8 cellular contexts compared by ENCODE assay signal in the genomic region with DNA sequence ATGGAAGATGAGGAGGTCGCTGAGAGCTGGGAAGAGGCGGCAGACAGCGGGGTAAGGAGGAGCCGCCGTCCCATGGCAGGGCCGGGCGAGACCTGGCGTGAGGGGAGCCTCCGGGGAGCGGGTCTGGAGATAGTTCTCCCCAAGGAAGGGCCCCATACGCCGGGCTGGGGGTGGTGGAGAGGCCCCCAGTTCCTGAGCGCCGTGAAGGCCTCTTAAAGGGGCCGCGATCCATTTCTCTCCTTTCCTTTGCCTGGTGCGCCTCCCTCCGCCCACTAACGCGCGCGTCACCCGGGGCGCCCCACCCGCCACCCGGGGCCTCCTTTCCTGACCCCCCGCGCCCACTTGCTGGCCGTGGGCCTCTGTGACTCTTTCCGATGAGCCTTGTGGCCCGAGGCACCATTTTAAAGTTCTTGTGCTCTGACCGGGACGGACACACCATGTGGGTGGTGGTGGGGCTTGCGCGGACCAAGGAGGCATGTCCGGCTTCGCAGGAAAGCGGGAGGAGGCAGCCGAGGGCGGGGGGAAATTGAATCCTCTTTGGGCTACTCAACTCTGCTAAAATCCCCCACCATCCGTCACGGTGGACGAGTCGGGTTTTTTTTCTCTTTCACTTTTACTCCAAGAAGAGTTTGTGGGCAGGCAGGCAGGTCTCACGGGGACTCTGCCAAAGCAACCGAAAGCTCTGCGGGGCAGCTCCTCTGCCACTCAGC. TPM values are rescaled to one million over a fixed set of nuclear protein-coding genes. Genes with fewer than 3 reads are reported as not detected.
DNase-seq lines count a peak whose midpoint lies in the region; ATAC-seq and TF ChIP-seq lines count a peak whose summit lies in the region.

No MANE protein-coding gene starts in this region.

- H3K4me2 ChIP-seq in OCI-LY3 (ENCODE audit: low read length) = peak overlapping the region; percentile 81

- no peak overlapping the region; the same call in 1 of the 2 replicates for H2AFZ ChIP-seq in OCI-LY3 (ENCODE audit: low read depth, low read length)

- no peaks in the 10 kb centered on the region for H3K9me3 Mint-ChIP-seq in CD8-positive, alpha-beta memory T cell
- H3K9me3 Mint-ChIP-seq in activated T-cell treated with anti-CD3 and anti-CD28 coated beads, Interleukin-2, amount 50 U/mL, for 4 hours = no peaks in the 10 kb centered on the region
- H3K9me3 Mint-ChIP-seq in natural killer cell = no peaks in the 10 kb centered on the region

- TF ChIP-seq CTCF in OCI-LY3 (IDR thresholded peaks at IDR 0.05; ENCODE audit: low read depth, low read length) (no peak), natural killer cell (IDR thresholded peaks at IDR 0.05) (no peak)

- H3K27me3 Mint-ChIP-seq in CD8-positive, alpha-beta memory T cell = no peaks in the 10 kb centered on the region
- H3K27me3 Mint-ChIP-seq in activated T-cell treated with anti-CD3 and anti-CD28 coated beads, Interleukin-2, amount 50 U/mL, for 4 hours (ENCODE audit: low read depth) = no peaks in the 10 kb centered on the region
- H3K27me3 Mint-ChIP-seq in natural killer cell (ENCODE audit: low read depth in 2 of 2) = no peaks in the 10 kb centered on the region

- peak overlapping the region; percentile 98 for H3K4me3 ChIP-seq in CD8-positive, alpha-beta memory T cell (ENCODE audit: low read length)
- peak overlapping the region; percentile 93 for H3K4me3 ChIP-seq in OCI-LY3 (ENCODE audit: low read length)

- H3K36me3 ChIP-seq in CD8-positive, alpha-beta memory T cell (ENCODE audit: insufficient read depth, low read length) = peaks cover under 1% of the 10 kb centered on the region
- H3K36me3 ChIP-seq in OCI-LY3 (replicated peaks; ENCODE audit: low read depth, low read length) = peaks cover 3% of the 10 kb centered on the region

- no peaks in the 10 kb centered on the region for H3K9me3 ChIP-seq in CD8-positive, alpha-beta memory T cell (ENCODE audit: low read length)
- H3K9me3 ChIP-seq in OCI-LY3 (ENCODE audit: insufficient read depth, low read length) = no peaks in the 10 kb centered on the region

- H3K4me3 Mint-ChIP-seq in CD8-positive, alpha-beta memory T cell = peak overlapping the region; percentile 86 to 99 (median 98)
- peak overlapping the region; percentile 97 for H3K4me3 Mint-ChIP-seq in activated T-cell treated with anti-CD3 and anti-CD28 coated beads, Interleukin-2, amount 50 U/mL, for 4 hours
- peak overlapping the region; percentile 96 for H3K4me3 Mint-ChIP-seq in natural killer cell

- POLR2A ChIA-PET in CD8-positive, alpha-beta memory T cell (lab: Charles Lee) = interaction anchor here (0.6 to 2.5 kb wide), 7 partner anchors 13 to 73 kb away, joined by 3 to 10 read pairs (median 5); partner anchors contain the start of genes FBXO42 and NECAP2

- intact Hi-C loops in natural killer cell (cut with micrococcal nuclease) = loop anchor here (1.0 to 10.0 kb wide), 5 partner anchors 15 to 533 kb away; partner anchors contain the start of genes FBXO42, NECAP2 and RNU1-2

- CTCF ChIA-PET in CD8-positive, alpha-beta memory T cell (lab: Charles Lee) = interaction anchor here (0.9 to 7.6 kb wide), 2 partner anchors 12 to 15 kb away, joined by 4 to 72 read pairs; partner anchors contain the start of gene FBXO42

- peak overlapping the region; percentile 99 for H3K27ac ChIP-seq in CD8-positive, alpha-beta memory T cell (ENCODE audit: low read depth, low read length)
- H3K27ac ChIP-seq in OCI-LY3 (ENCODE audit: low read length) = peak overlapping the region; percentile 82

- peaks cover 0 to 22% (median under 1%) of the 10 kb centered on the region in 3 donors for H3K36me3 Mint-ChIP-seq in CD8-positive, alpha-beta memory T cell
- peaks cover 3% of the 10 kb centered on the region for H3K36me3 Mint-ChIP-seq in activated T-cell treated with anti-CD3 and anti-CD28 coated beads, Interleukin-2, amount 50 U/mL, for 4 hours (ENCODE audit: insufficient read depth)
- no peaks in the 10 kb centered on the region for H3K36me3 Mint-ChIP-seq in natural killer cell

- peaks cover 38 to 49% (median 49%) of the 10 kb centered on the region in 3 donors for H3K4me1 Mint-ChIP-seq in CD8-positive, alpha-beta memory T cell
- H3K4me1 Mint-ChIP-seq in activated T-cell treated with anti-CD3 and anti-CD28 coated beads, Interleukin-2, amount 50 U/mL, for 4 hours (ENCODE audit: low read depth) = peaks cover 31% of the 10 kb centered on the region
- peaks cover 28 to 29% of the 10 kb centered on the region in 2 donors for H3K4me1 Mint-ChIP-seq in natural killer cell

- ATAC-seq in GM19372 (IDR thresholded peaks at IDR 0.05; ENCODE audit: low read depth, unreplicated experiment) (peak; percentile 67), HG03520 (IDR thresholded peaks at IDR 0.05; ENCODE audit: unreplicated experiment) (peak; percentile 63), natural killer cell (peak; percentile 66 to 84 (median 70))
- peak; percentile 75 to 76 for ATAC-seq in activated T-cell treated with anti-CD3 and anti-CD28 coated beads, Interleukin-2, amount 50 U/mL, for 4 hours

- peaks cover 41% of the 10 kb centered on the region for H3K4me1 ChIP-seq in CD8-positive, alpha-beta memory T cell (ENCODE audit: insufficient read depth, low read length)
- H3K4me1 ChIP-seq in OCI-LY3 (ENCODE audit: low read length) = peaks cover 22% of the 10 kb centered on the region

- H3K79me2 ChIP-seq in OCI-LY3 (ENCODE audit: low read length) = peaks cover 50% of the 10 kb centered on the region

- DNase-seq in CD8-positive, alpha-beta memory T cell = peak; percentile 74 to 90 (median 88)
- DNase-seq in activated T-cell treated with anti-CD3 and anti-CD28 coated beads, Interleukin-2, amount 50 U/mL, for 4 hours = peak; percentile 82
- DNase-seq in fibroblast of gingiva (ENCODE audit: low read depth) = peak; percentile 95
- peak; percentile 85 for DNase-seq in natural killer cell
- DNase-seq in stimulated activated naive CD4-positive, alpha-beta T cell (lab: John Stamatoyannopoulos, UW) = peak; percentile 73 to 97 (median 90)

- peaks cover 39% of the 10 kb centered on the region for H4K20me1 ChIP-seq in OCI-LY3 (ENCODE audit: insufficient read depth, low read length)

- H3K27me3 ChIP-seq in CD8-positive, alpha-beta memory T cell (ENCODE audit: insufficient read depth, low read length, poor library complexity, severe bottlenecking) = no peaks in the 10 kb centered on the region
- H3K27me3 ChIP-seq in OCI-LY3 (ENCODE audit: low read depth, low read length) = no peaks in the 10 kb centered on the region

- H3K27ac Mint-ChIP-seq in CD8-positive, alpha-beta memory T cell = peak overlapping the region; percentile 99 to 100 (median 99)
- peak overlapping the region; percentile 98 to 99 for H3K27ac Mint-ChIP-seq in natural killer cell

- peak overlapping the region; percentile 92 for H3K9ac ChIP-seq in OCI-LY3 (ENCODE audit: low read length)

RNA-seq across cellular contexts. Expression of gene SZRD1, which starts 0.4 kb away (rescaled TPM):
- total RNA-seq in CD8-positive, alpha-beta memory T cell = 100 to 1,000 TPM; 208 to 216 TPM
- 49.2 TPM for polyA plus RNA-seq in CD8-positive, alpha-beta memory T cell
- total RNA-seq in activated T-cell treated with anti-CD3 and anti-CD28 coated beads, Interleukin-2, amount 50 U/mL, for 4 hours = 100 to 1,000 TPM; 194 to 215 (median 212) TPM
- 100 to 1,000 TPM; 170 to 187 (median 177) TPM for total RNA-seq in natural killer cell

RNA-seq across cellular contexts. Expression of gene FBXO42, which starts 15.1 kb away (rescaled TPM):
- 10 to 100 TPM; 15.7 to 16.9 TPM for total RNA-seq in CD8-positive, alpha-beta memory T cell
- 23.8 TPM for polyA plus RNA-seq in CD8-positive, alpha-beta memory T cell
- total RNA-seq in activated T-cell treated with anti-CD3 and anti-CD28 coated beads, Interleukin-2, amount 50 U/mL, for 4 hours = 10 to 100 TPM; 12.4 to 14.3 (median 13.4) TPM
- total RNA-seq in natural killer cell = 10 to 100 TPM; 19.5 to 24.5 (median 24.1) TPM

Comparison
In these comparisons a context has a peak if more than half of its experiments do, and no peak if none do; other contexts are left out.
1. Peak in every context shown above with its lines: DNase-seq, ATAC-seq, H3K4me3 ChIP-seq and H3K27ac ChIP-seq.